Comparison of ENCODE assay signal across 8 cellular contexts in the genomic region with DNA sequence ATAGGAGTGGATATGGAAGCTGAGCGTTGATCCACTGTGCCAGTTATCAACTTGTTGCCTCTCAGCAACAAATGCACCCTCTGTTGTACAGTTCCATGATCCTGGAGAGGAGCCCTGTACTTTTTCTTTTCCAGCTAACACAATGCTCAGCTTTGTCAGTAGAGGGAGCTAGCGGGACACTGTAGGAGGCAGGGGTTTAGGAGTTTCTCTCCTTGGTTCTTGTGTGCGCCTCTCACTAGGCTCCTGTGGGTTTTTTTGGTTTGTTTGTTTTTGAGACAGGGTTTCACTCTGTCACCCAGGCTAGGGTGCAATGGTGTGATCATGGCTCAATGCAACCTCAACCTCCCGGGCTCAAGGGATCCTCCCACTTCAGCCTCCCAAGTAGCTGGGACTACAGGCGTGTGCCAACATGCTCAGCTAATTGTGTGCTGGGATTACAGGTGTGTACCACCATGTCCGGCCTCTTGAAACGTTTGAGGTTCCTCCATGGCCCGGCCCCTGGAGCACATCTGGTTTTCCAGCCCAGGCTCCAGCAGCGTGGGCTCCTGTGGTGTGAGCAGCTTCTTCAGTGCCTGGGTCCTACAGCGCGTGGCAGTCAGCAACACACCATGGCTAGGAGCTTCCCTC. TPM values are rescaled to one million over a fixed set of nuclear protein-coding genes. Genes with fewer than 3 reads are reported as not detected.
A peak's percentile ranks its signal among the peaks of the same experiment; 100 is the strongest.
DNase-seq lines count a peak whose midpoint lies in the region; ATAC-seq and TF ChIP-seq lines count a peak whose summit lies in the region.

No MANE protein-coding gene starts in this region.

- H3K27me3 ChIP-seq in mucosa of stomach (ENCODE audit: control insufficient read depth, insufficient read depth, low read length), result no peaks in the 10 kb centered on the region
- no peaks in the 10 kb centered on the region for H3K27me3 ChIP-seq in tibial nerve

- H3K9me3 ChIP-seq in mucosa of stomach (ENCODE audit: control insufficient read depth, low read length) (no peaks in the 10 kb centered on the region), tibial nerve (no peaks in the 10 kb centered on the region)

- H3K4me1 ChIP-seq in mucosa of stomach (ENCODE audit: control insufficient read depth, insufficient read depth, low read length), result peaks cover 15% of the 10 kb centered on the region
- peaks cover 0 to 11% (median 0%) of the 10 kb centered on the region in 4 donors for H3K4me1 ChIP-seq in tibial nerve

- no peaks in the 10 kb centered on the region for H3K4me1 Mint-ChIP-seq in activated T-cell treated with anti-CD3 and anti-CD28 coated beads, Interleukin-2, amount 50 U/mL, for 24 hours (ENCODE audit: low read depth)

- peaks cover 7% of the 10 kb centered on the region for H3K27me3 Mint-ChIP-seq in activated T-cell treated with anti-CD3 and anti-CD28 coated beads, Interleukin-2, amount 50 U/mL, for 24 hours

- H3K4me3 ChIP-seq in mucosa of stomach (ENCODE audit: low read length), result no peak overlapping the region
- H3K4me3 ChIP-seq in tibial nerve, result no peak overlapping the region

- TF ChIP-seq POLR2A in tibial nerve (IDR thresholded peaks at IDR 0.05), result no peak

- DNase-seq in activated T-cell treated with anti-CD3 and anti-CD28 coated beads for 1 hour (ENCODE audit: low read depth) (peak; percentile 9), NCI-H2196 treated with DMSO at 0.1 percent for 48 hours (lab: John Stamatoyannopoulos, UW; ENCODE audit: unreplicated experiment) (peak; percentile 75), epidermal melanocyte (ENCODE audit: insufficient read length, low spot score) (peak; percentile 92), tibial nerve (ENCODE audit: low spot score in 2 of 2) (peak in 1 of 2 donors; percentile 76)
- DNase-seq in activated T-cell treated with anti-CD3 and anti-CD28 coated beads, Interleukin-2, amount 50 U/mL, for 24 hours, result no peak
- peak; percentile 42 to 48 for DNase-seq in activated CD4-positive, alpha-beta T cell treated with anti-CD3 and anti-CD28 coated beads for 4 hours

- H3K36me3 ChIP-seq in mucosa of stomach (ENCODE audit: control insufficient read depth, insufficient read depth, low read length) (no peaks in the 10 kb centered on the region), tibial nerve (no peaks in the 10 kb centered on the region)

- H3K9ac ChIP-seq in mucosa of stomach (ENCODE audit: low read length), result peak overlapping the region; percentile 19

- 43 to 47% methylated on average over 7 to 11 of the region's 11 CpGs for WGBS in tibial nerve, 2 donors

- no peaks in the 10 kb centered on the region for H3K9me3 Mint-ChIP-seq in activated T-cell treated with anti-CD3 and anti-CD28 coated beads, Interleukin-2, amount 50 U/mL, for 24 hours

- no peaks in the 10 kb centered on the region for H3K36me3 Mint-ChIP-seq in activated T-cell treated with anti-CD3 and anti-CD28 coated beads, Interleukin-2, amount 50 U/mL, for 24 hours (ENCODE audit: low read depth)

- TF ChIP-seq CTCF in tibial nerve (IDR thresholded peaks at IDR 0.05), result peak; percentile 74 to 91 (median 83)

- TF ChIP-seq EP300 in tibial nerve (IDR thresholded peaks at IDR 0.05), result peak in 1 of 2 donors; percentile 66

- no peak overlapping the region for H3K4me3 Mint-ChIP-seq in activated T-cell treated with anti-CD3 and anti-CD28 coated beads, Interleukin-2, amount 50 U/mL, for 24 hours

- H3K27ac ChIP-seq in tibial nerve, result peak overlapping the region in 2 of 4 donors; percentile 25 to 55

- H3K27ac Mint-ChIP-seq in activated T-cell treated with anti-CD3 and anti-CD28 coated beads, Interleukin-2, amount 50 U/mL, for 24 hours, result no peak overlapping the region

- peak; percentile 71 for ATAC-seq in HG02798 (IDR thresholded peaks at IDR 0.05; ENCODE audit: poor library complexity, unreplicated experiment)

RNA-seq across cellular contexts. Expression of gene MARVELD1, which starts 12.0 kb away (rescaled TPM):
- 10 to 100 TPM; 28.0 to 45.3 (median 42.2) TPM for total RNA-seq in tibial nerve

RNA-seq across cellular contexts. Expression of gene AVPI1, which starts 14.5 kb away (rescaled TPM):
- 100 to 1,000 TPM; 113 to 253 (median 170) TPM for total RNA-seq in tibial nerve

RNA-seq across cellular contexts. Expression of gene ZFYVE27, which starts 35.4 kb away (rescaled TPM):
- total RNA-seq in tibial nerve, result 10 to 100 TPM; 33.4 to 46.8 (median 42.7) TPM
